ENCODE assay signal across 10 cellular contexts in the genomic region with DNA sequence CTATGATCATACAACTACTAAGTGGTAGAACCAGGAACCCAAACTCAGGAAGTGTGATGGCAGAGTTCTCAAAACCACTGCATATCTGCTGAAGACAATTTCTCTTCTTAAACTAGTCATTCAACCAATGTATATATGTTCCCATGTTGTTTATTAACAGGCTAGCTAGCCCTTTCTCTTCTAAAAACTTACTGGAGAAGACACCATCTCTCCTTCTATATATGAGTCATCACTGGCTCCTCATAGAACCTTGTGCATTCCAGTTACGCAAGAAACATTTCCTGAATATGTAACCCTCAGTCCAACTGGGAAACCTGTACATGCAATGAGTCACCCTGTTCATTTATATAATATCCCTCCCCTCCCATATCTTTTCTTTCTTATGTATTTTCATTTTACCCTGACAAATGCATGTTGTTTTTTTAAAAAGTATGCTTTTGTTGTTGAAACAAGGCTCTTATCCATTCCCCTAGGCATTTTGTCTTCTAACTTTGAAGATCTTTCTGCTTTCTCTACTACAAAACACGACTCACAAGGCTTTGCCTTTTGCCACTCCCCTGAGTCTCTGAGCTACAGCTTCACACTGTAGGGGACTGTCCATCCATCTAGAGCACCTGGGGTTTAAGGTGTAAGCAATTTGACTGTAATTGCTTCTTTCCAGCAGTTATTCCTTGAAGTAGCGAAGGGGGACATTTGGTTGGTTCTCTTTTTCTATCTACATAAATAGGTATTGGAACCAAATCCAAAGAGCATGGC.
DNase-seq lines count a peak whose midpoint lies in the region; ATAC-seq lines count a peak whose summit lies in the region.
"Had no signal": no experiment of that assay in that cellular context is flagged by ENCODE, and none has a peak within 500 bp of the region (broad histone marks: within the 10 kb centered on the region; RNA-seq: fewer than 3 reads in every experiment).

No MANE protein-coding gene starts in this region.

- no peaks in the 10 kb centered on the region for H3K79me1 ChIP-seq in neuronal stem cell (ENCODE audit: low read depth, low read length)

- no peaks in the 10 kb centered on the region for H3K4me1 ChIP-seq in neuronal stem cell (ENCODE audit: control insufficient read depth in 2 of 2, insufficient read depth in 1 of 2, low read depth in 1 of 2, low read length in 2 of 2)

- no peak overlapping the region for H4K91ac ChIP-seq in neuronal stem cell (ENCODE audit: low read depth, low read length, poor library complexity)

- no peak overlapping the region for H2BK5ac ChIP-seq in neuronal stem cell (ENCODE audit: low read length)

- no peak overlapping the region for H3K4me3 ChIP-seq in neuronal stem cell (ENCODE audit: low read length in 2 of 2)

- H4K8ac ChIP-seq in neuronal stem cell (ENCODE audit: low read depth, low read length): no peak overlapping the region

- H3K9ac ChIP-seq in neuronal stem cell (ENCODE audit: low read depth, low read length, poor library complexity): no peak overlapping the region

- no peak overlapping the region for H3K4me2 ChIP-seq in neuronal stem cell (ENCODE audit: insufficient read depth, low read length, poor library complexity, severe bottlenecking)

- H2AFZ ChIP-seq in neuronal stem cell (ENCODE audit: low read length): peak overlapping the region; percentile 34

- no peaks in the 10 kb centered on the region for H3K36me3 ChIP-seq in neuronal stem cell (replicated peaks in 1 of 2; ENCODE audit: control insufficient read depth in 2 of 2, insufficient read depth in 2 of 2, low read length in 2 of 2)

- no CpG with 5 or more reads among the region's 3 CpGs for WGBS in neuronal stem cell (ENCODE audit: extremely low coverage in 2 of 2, insufficient read length in 2 of 2, insufficient replicate concordance in 1 of 2), 2 donors

- no peak overlapping the region for H3K23ac ChIP-seq in neuronal stem cell (ENCODE audit: low read depth, low read length, poor library complexity)

- no peak overlapping the region for H3K27ac ChIP-seq in neuronal stem cell (replicated peaks; ENCODE audit: low read length)

- H2BK12ac ChIP-seq in neuronal stem cell (ENCODE audit: low read length): no peak overlapping the region

- H2BK15ac ChIP-seq in neuronal stem cell (ENCODE audit: low read length): no peak overlapping the region

- H3K18ac ChIP-seq in neuronal stem cell (ENCODE audit: low read length): no peak overlapping the region

- H3K14ac ChIP-seq in neuronal stem cell (ENCODE audit: low read length): no peak overlapping the region

- H3K9me3 ChIP-seq in neuronal stem cell (replicated peaks in 1 of 2; ENCODE audit: control insufficient read depth in 2 of 2, insufficient read depth in 1 of 2, low read depth in 1 of 2, low read length in 2 of 2): peaks cover 1 to 6% of the 10 kb centered on the region in 2 donors

- H3K4ac ChIP-seq in neuronal stem cell (ENCODE audit: low read length): no peak overlapping the region

- no peak overlapping the region for H2AK5ac ChIP-seq in neuronal stem cell (ENCODE audit: low read depth, low read length)

- no peaks in the 10 kb centered on the region for H3K27me3 ChIP-seq in neuronal stem cell (ENCODE audit: control insufficient read depth in 3 of 3, insufficient read depth in 3 of 3, low read depth in 1 of 3, low read length in 3 of 3)

- DNase-seq in amniotic epithelial cell (ENCODE audit: low read depth) (peak; percentile 95), neuronal stem cell (ENCODE audit: low spot score) (no peak), NCI-H446 (lab: John Stamatoyannopoulos, UW) (no peak), GOT3 (lab: John Stamatoyannopoulos, UW) (no peak)
- DNase-seq in activated CD4-positive, CD25-positive, alpha-beta regulatory T cell (lab: John Stamatoyannopoulos, UW): no peak
- DNase-seq: activated effector memory CD4-positive, alpha-beta T cell treated with anti-CD3 and anti-CD28 coated beads, Interleukin-2, amount 50 U/mL, for 16 hours; NCI-H510A had no signal

- ATAC-seq in GM18870 (IDR thresholded peaks at IDR 0.05; ENCODE audit: unreplicated experiment) (peak; percentile 89), HG03432 (IDR thresholded peaks at IDR 0.05; ENCODE audit: unreplicated experiment) (peak; percentile 60), GM19023 (IDR thresholded peaks at IDR 0.05; ENCODE audit: unreplicated experiment) (no peak)

- no peak overlapping the region for H2BK120ac ChIP-seq in neuronal stem cell (ENCODE audit: low read depth, low read length)
